In genomic region chr5:134845852-134846640, GRCh38 we compare ENCODE assay signal across 8 cellular contexts. TPM values are rescaled to one million over a fixed set of nuclear protein-coding genes. Genes with fewer than 3 reads are reported as not detected.
A peak's percentile ranks its signal among the peaks of the same experiment; 100 is the strongest.
DNase-seq lines count a peak whose midpoint lies in the region; ATAC-seq and TF ChIP-seq lines count a peak whose summit lies in the region.

TSS of gene C5orf24 (plus strand) at chr5:134845968. CDS start at chr5:134854901, 8,933 bp downstream.

- H3K9me3 ChIP-seq in upper lobe of left lung: no peaks in the 10 kb centered on the region

- H3K27ac ChIP-seq in upper lobe of left lung: peak within 1 kb of the TSS; percentile 90 to 97 (median 96)

- WGBS in upper lobe of left lung, 2 donors: 0 to 1% methylated on average over 21 to 34 of the region's 84 CpGs

- peaks cover 27% of the 10 kb centered on the region for H3K4me1 Mint-ChIP-seq in T-helper 1 cell treated with Interleukin-12 subunit alpha and Interleukin-12 subunit beta and Interleukin-4 antibody, amounts not matched to agents 30 μg/mL and 1 μg/mL, for 36 hours (ENCODE audit: low read depth)

- H3K9me3 Mint-ChIP-seq in T-helper 1 cell treated with Interleukin-12 subunit alpha and Interleukin-12 subunit beta and Interleukin-4 antibody, amounts not matched to agents 30 μg/mL and 1 μg/mL, for 36 hours: no peaks in the 10 kb centered on the region

- intact Hi-C loops in left cardiac atrium (cut with DNase I): loop anchor here in 1 of 2 donors (2.0 kb wide), 1 partner anchor 59 kb away; the partner anchor contains the start of gene PCBD2
- intact Hi-C loops in posterior vena cava (cut with DNase I): loop anchor here in 1 of 2 donors (10.0 kb wide), 1 partner anchor 1199 kb away; no protein-coding TSS in a partner anchor

- peak within 1 kb of the TSS; percentile 97 for H3K4me3 Mint-ChIP-seq in T-helper 1 cell treated with Interleukin-12 subunit alpha and Interleukin-12 subunit beta and Interleukin-4 antibody, amounts not matched to agents 30 μg/mL and 1 μg/mL, for 36 hours

- peak within 1 kb of the TSS; percentile 43 to 91 (median 76) for H3K4me3 ChIP-seq in upper lobe of left lung

- ATAC-seq in HG02840 (IDR thresholded peaks at IDR 0.05; ENCODE audit: low FRiP score, unreplicated experiment): peak; percentile 94
- ATAC-seq in left cardiac atrium: peak; percentile 99
- ATAC-seq in upper lobe of left lung (ENCODE audit: low FRiP score in 2 of 2): peak; percentile 99

- peak within 1 kb of the TSS; percentile 96 for H3K27ac Mint-ChIP-seq in T-helper 1 cell treated with Interleukin-12 subunit alpha and Interleukin-12 subunit beta and Interleukin-4 antibody, amounts not matched to agents 30 μg/mL and 1 μg/mL, for 36 hours

- DNase-seq in GM13977 (ENCODE audit: low spot score) (peak; percentile 94), NCI-H1436 treated with DMSO at 0.1 percent for 48 hours (lab: John Stamatoyannopoulos, UW) (peak; percentile 55), amniotic stem cell (lab: John Stamatoyannopoulos, UW) (peak; percentile 88), left cardiac atrium (peak; percentile 95), posterior vena cava (ENCODE audit: low spot score) (peak; percentile 99), upper lobe of left lung (peak; percentile 95 to 99)

- H3K27me3 Mint-ChIP-seq in T-helper 1 cell treated with Interleukin-12 subunit alpha and Interleukin-12 subunit beta and Interleukin-4 antibody, amounts not matched to agents 30 μg/mL and 1 μg/mL, for 36 hours (ENCODE audit: low read depth): no peaks in the 10 kb centered on the region

- TF ChIP-seq EP300 in upper lobe of left lung (IDR thresholded peaks at IDR 0.05): peak in 1 of 4 donors; percentile 48

- peaks cover 14% of the 10 kb centered on the region for H3K36me3 Mint-ChIP-seq in T-helper 1 cell treated with Interleukin-12 subunit alpha and Interleukin-12 subunit beta and Interleukin-4 antibody, amounts not matched to agents 30 μg/mL and 1 μg/mL, for 36 hours (ENCODE audit: low read depth)

- peak; percentile 73 to 99 (median 92) for TF ChIP-seq POLR2A in upper lobe of left lung (IDR thresholded peaks at IDR 0.05)

- H3K27me3 ChIP-seq in upper lobe of left lung: no peaks in the 10 kb centered on the region

- H3K4me1 ChIP-seq in upper lobe of left lung: peaks cover 27 to 48% (median 32%) of the 10 kb centered on the region in 4 donors

- peaks cover 0 to 13% (median 5%) of the 10 kb centered on the region in 4 donors for H3K36me3 ChIP-seq in upper lobe of left lung

- no peak for TF ChIP-seq CTCF in GM13977 (IDR thresholded peaks at IDR 0.05; ENCODE audit: extremely low read depth, insufficient read depth, missing control alignments)
- peak in 1 of 6 experiments; percentile 30 for TF ChIP-seq CTCF in upper lobe of left lung (IDR thresholded peaks at IDR 0.05)

- in situ Hi-C loops in GM13977 (cut with MboI; ENCODE audit: low pct_unique_long_range_greater_than_20kb, low sequenced_read_pairs, unreplicated experiment): no loop called here

RNA-seq across cellular contexts. Expression of gene C5orf24, which starts in this region (rescaled TPM):
- total RNA-seq in left cardiac atrium: 10 to 100 TPM; 27.9 to 31.1 TPM
- 10 to 100 TPM; 53.1 to 58.7 TPM for total RNA-seq in posterior vena cava
- total RNA-seq in upper lobe of left lung: 10 to 100 TPM; 22.5 to 56.4 (median 35.5) TPM

Comparison
In these comparisons a context has a peak if more than half of its experiments do, and no peak if none do; other contexts are left out.
1. Peak in every context shown above with its lines: DNase-seq, ATAC-seq, H3K4me3 ChIP-seq and H3K27ac ChIP-seq.